ENCODE assay signal across 25 cellular contexts in the genomic region with DNA sequence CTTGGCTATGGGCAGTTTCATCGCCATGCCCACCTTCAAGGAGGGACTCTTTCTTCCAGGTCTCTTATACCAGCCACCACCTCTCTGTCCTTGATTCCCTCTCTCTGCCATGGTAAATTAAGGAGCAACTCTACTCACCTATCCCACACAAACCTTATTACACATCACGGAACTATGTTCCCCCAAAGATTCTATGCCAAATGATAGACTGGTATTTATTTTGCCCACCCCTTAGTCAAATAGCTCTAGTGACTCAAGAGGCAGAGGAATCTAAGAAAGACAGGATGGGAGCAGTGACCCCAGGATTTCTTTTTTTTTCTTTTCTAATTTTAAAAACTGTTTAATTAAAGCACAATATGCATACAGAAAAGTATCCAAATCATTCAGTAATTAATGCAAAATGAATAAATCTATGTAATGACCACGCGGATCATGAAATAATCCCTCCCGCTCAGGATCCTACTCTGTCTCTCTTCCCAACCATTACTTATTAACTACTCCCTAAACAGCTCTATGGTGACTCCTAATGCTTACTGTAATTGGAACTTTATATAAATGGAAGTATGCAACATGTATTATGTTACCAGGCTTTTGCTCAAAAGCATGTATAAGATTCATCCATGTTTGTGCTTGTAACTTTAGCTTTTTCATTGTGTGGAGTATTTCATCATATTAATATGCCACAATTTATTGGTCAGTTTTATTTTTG.
"Had no signal": no experiment of that assay in that cellular context is flagged by ENCODE, and none has a peak within 500 bp of the region (broad histone marks: within the 10 kb centered on the region; RNA-seq: fewer than 3 reads in every experiment).

No MANE protein-coding gene starts in this region.

- H3K27ac ChIP-seq: brain microvascular endothelial cell, coronary artery, dorsolateral prefrontal cortex, foreskin keratinocyte, gastrocnemius medialis, heart right ventricle, hepatocyte had no signal

- DNase-seq: activated CD4-positive, alpha-beta memory T cell treated with anti-CD3 and anti-CD28 coated beads for 36 hours; activated CD4-positive, alpha-beta T cell treated with anti-CD3 and anti-CD28 coated beads for 36 hours; activated CD4-positive, alpha-beta T cell treated with anti-CD3 and anti-CD28 coated beads, Interleukin-2, amount 10 ng/mL, durations not matched to agents 24 days and 14 days; activated CD4-positive, CD25-positive, alpha-beta regulatory T cell; activated CD4-positive, CD25-positive, alpha-beta regulatory T cell treated with anti-CD3 and anti-CD28 coated beads, Interleukin-2, amount 50 U/mL, for 72 hours; activated CD8-positive, alpha-beta T cell treated with anti-CD3 and anti-CD28 coated beads, Interleukin-2, amount 10 ng/mL, durations not matched to agents 7 days and 5 days; activated effector memory CD4-positive, alpha-beta T cell treated with Interleukin-2 at 50 U/mL for 16 hours; activated gamma-delta T cell treated with Interleukin-2 at 50 U/mL for 16 hours; activated naive CD4-positive, alpha-beta T cell treated with anti-CD3 and anti-CD28 coated beads, Interleukin-2, amount 50 U/mL, for 16 hours; activated naive CD4-positive, alpha-beta T cell treated with Interleukin-2 at 50 U/mL for 16 hours; activated T-cell treated with anti-CD3 and anti-CD28 coated beads, Interleukin-2, amount 50 U/mL, for 4 hours; amniotic stem cell; anterior cingulate cortex; brain microvascular endothelial cell; dorsolateral prefrontal cortex; effector memory CD4-positive, alpha-beta T cell; endodermal cell; foreskin keratinocyte; gastrocnemius medialis; heart right ventricle; T-helper 2 cell had no signal

- H3K27me3 ChIP-seq: brain microvascular endothelial cell, dorsolateral prefrontal cortex, gastrocnemius medialis, heart right ventricle, hepatocyte had no signal

- H3K4me2 ChIP-seq: hepatocyte had no signal

- H3K4me1 ChIP-seq: foreskin keratinocyte, gastrocnemius medialis, heart right ventricle had no signal

- H3K4me3 ChIP-seq: coronary artery, dorsolateral prefrontal cortex, gastrocnemius medialis, heart right ventricle, hepatocyte had no signal

- H3K79me2 ChIP-seq: hepatocyte had no signal

- ATAC-seq: activated CD4-positive, alpha-beta T cell treated with anti-CD3 and anti-CD28 coated beads for 36 hours; activated CD8-positive, alpha-beta T cell treated with anti-CD3 and anti-CD28 coated beads, Interleukin-2, amount 10 ng/mL, durations not matched to agents 7 days and 5 days; activated T-cell treated with anti-CD3 and anti-CD28 coated beads, Interleukin-2, amount 50 U/mL, for 4 hours; activated T-helper 17 cell treated with anti-CD3 and anti-CD28 coated beads, Interleukin-2, amount 50 U/mL, for 72 hours; esophagus mucosa; foreskin keratinocyte; gastrocnemius medialis; heart right ventricle had no signal

- H2AFZ ChIP-seq: hepatocyte had no signal

- H3K36me3 ChIP-seq: brain microvascular endothelial cell, gastrocnemius medialis, heart right ventricle had no signal
